Comparison of ENCODE assay signal across 8 cellular contexts in genomic region chr1:16440480-16441311, GRCh38. TPM values are rescaled to one million over a fixed set of nuclear protein-coding genes. Genes with fewer than 3 reads are reported as not detected.
DNase-seq lines count a peak whose midpoint lies in the region; ATAC-seq lines count a peak whose summit lies in the region.

Gene NECAP2, plus strand, starts transcription at chr1:16440724. Its CDS starts 38 bp downstream, at chr1:16440762.

- H3K27me3 ChIP-seq in BLaER1 treated with 17β-estradiol and CSF1 and Interleukin-3, amounts not matched to agents 10 nM and 100 nM: no peaks in the 10 kb centered on the region

- peak within 1 kb of the TSS; percentile 76 to 100 (median 93) for H3K4me2 ChIP-seq in BLaER1 treated with 17β-estradiol and CSF1 and Interleukin-3, amounts not matched to agents 10 nM and 100 nM

- peaks cover 23 to 38% (median 33%) of the 10 kb centered on the region in 11 experiments for H3K36me3 ChIP-seq in BLaER1 treated with 17β-estradiol and CSF1 and Interleukin-3, amounts not matched to agents 10 nM and 100 nM

- H4K20me1 ChIP-seq in BLaER1 treated with 17β-estradiol and CSF1 and Interleukin-3, amounts not matched to agents 10 nM and 100 nM: peaks cover 10 to 44% (median 35%) of the 10 kb centered on the region in 11 experiments; a peak in 18 of 22 replicates

- H3K9ac ChIP-seq in BLaER1 treated with 17β-estradiol and CSF1 and Interleukin-3, amounts not matched to agents 10 nM and 100 nM: peak within 1 kb of the TSS; percentile 85 to 97 (median 93)

- ATAC-seq in GM19328 (IDR thresholded peaks at IDR 0.05; ENCODE audit: unreplicated experiment) (peak; percentile 81), HG03521 (IDR thresholded peaks at IDR 0.05; ENCODE audit: unreplicated experiment) (peak; percentile 80), left lobe of liver (peak; percentile 98)

- H3K27ac ChIP-seq in BLaER1 treated with 17β-estradiol and CSF1 and Interleukin-3, amounts not matched to agents 10 nM and 100 nM: peak within 1 kb of the TSS; percentile 81 to 97 (median 89)

- H3K4me3 ChIP-seq in BLaER1 treated with 17β-estradiol and CSF1 and Interleukin-3, amounts not matched to agents 10 nM and 100 nM: peak within 1 kb of the TSS; percentile 92 to 100 (median 95)

- peak; percentile 92 for DNase-seq in NCI-H748 (lab: John Stamatoyannopoulos, UW; ENCODE audit: unreplicated experiment)
- DNase-seq in activated CD4-positive, alpha-beta T cell treated with anti-CD3 and anti-CD28 coated beads, Interleukin-2, amount 50 U/mL, for 1 hour: peak; percentile 94
- DNase-seq in dedifferentiated amniotic fluid mesenchymal stem cell (ENCODE audit: extremely low spot score): peak; percentile 93
- DNase-seq in left lobe of liver (ENCODE audit: low spot score): peak; percentile 92
- peak; percentile 98 for DNase-seq in stimulated activated CD4-positive, alpha-beta T cell treated with anti-CD3 and anti-CD28 coated beads, Interleukin-2, amount 100 ng/mL, for 24 hours

- H3K9me3 ChIP-seq in BLaER1 treated with 17β-estradiol and CSF1 and Interleukin-3, amounts not matched to agents 10 nM and 100 nM (replicated peaks in 1 of 11): no peaks in the 10 kb centered on the region

- H3K4me1 ChIP-seq in BLaER1 treated with 17β-estradiol and CSF1 and Interleukin-3, amounts not matched to agents 10 nM and 100 nM: peaks cover 23 to 65% (median 33%) of the 10 kb centered on the region in 10 experiments

RNA-seq across cellular contexts. Expression of gene NECAP2, which starts in this region (rescaled TPM):
- 17.8 TPM for total RNA-seq in left lobe of liver

Comparison
In these comparisons a context has a peak if more than half of its experiments do, and no peak if none do; other contexts are left out.
1. Peak in every context shown above with its lines: DNase-seq, ATAC-seq, H3K4me3 ChIP-seq and H3K27ac ChIP-seq.